Comparison of ENCODE assay signal across 1 cellular context in genomic region chr9:127935765-127936221, GRCh38.
TF ChIP-seq lines count a peak whose summit lies in the region.

No MANE protein-coding gene starts in this region.

TF ChIP-seq in GM23338, 12 proteins besides CTCF, POLR2A, EP300 and RAD21:
- TF ChIP-seq, protein P1, sequence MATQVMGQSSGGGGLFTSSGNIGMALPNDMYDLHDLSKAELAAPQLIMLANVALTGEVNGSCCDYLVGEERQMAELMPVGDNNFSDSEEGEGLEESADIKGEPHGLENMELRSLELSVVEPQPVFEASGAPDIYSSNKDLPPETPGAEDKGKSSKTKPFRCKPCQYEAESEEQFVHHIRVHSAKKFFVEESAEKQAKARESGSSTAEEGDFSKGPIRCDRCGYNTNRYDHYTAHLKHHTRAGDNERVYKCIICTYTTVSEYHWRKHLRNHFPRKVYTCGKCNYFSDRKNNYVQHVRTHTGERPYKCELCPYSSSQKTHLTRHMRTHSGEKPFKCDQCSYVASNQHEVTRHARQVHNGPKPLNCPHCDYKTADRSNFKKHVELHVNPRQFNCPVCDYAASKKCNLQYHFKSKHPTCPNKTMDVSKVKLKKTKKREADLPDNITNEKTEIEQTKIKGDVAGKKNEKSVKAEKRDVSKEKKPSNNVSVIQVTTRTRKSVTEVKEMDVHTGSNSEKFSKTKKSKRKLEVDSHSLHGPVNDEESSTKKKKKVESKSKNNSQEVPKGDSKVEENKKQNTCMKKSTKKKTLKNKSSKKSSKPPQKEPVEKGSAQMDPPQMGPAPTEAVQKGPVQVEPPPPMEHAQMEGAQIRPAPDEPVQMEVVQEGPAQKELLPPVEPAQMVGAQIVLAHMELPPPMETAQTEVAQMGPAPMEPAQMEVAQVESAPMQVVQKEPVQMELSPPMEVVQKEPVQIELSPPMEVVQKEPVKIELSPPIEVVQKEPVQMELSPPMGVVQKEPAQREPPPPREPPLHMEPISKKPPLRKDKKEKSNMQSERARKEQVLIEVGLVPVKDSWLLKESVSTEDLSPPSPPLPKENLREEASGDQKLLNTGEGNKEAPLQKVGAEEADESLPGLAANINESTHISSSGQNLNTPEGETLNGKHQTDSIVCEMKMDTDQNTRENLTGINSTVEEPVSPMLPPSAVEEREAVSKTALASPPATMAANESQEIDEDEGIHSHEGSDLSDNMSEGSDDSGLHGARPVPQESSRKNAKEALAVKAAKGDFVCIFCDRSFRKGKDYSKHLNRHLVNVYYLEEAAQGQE (IDR thresholded peaks at IDR 0.05; ENCODE audit: unreplicated experiment): no peak
- TF ChIP-seq EZH2 (IDR thresholded peaks at IDR 0.05; ENCODE audit: low read depth, unreplicated experiment) (no peak), POLR2AphosphoS5 (IDR thresholded peaks at IDR 0.05; ENCODE audit: low read depth) (no peak), CREB1 (CRISPR knock-in tag; IDR thresholded peaks at IDR 0.05; ENCODE audit: low read depth) (no peak), STAT1 (IDR thresholded peaks at IDR 0.05; ENCODE audit: unreplicated experiment) (no peak)
- TF ChIP-seq, protein P2, sequence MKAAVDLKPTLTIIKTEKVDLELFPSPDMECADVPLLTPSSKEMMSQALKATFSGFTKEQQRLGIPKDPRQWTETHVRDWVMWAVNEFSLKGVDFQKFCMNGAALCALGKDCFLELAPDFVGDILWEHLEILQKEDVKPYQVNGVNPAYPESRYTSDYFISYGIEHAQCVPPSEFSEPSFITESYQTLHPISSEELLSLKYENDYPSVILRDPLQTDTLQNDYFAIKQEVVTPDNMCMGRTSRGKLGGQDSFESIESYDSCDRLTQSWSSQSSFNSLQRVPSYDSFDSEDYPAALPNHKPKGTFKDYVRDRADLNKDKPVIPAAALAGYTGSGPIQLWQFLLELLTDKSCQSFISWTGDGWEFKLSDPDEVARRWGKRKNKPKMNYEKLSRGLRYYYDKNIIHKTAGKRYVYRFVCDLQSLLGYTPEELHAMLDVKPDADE (IDR thresholded peaks at IDR 0.05): no peak
TF ChIP-seq in GM23338: peak in this region for 0.
